ENCODE assay signal across 15 cellular contexts in genomic region chr3:39960515-39961403, GRCh38.
DNase-seq lines count a peak whose midpoint lies in the region; ATAC-seq and TF ChIP-seq lines count a peak whose summit lies in the region.
"Had no signal": no experiment of that assay in that cellular context is flagged by ENCODE, and none has a peak within 500 bp of the region (broad histone marks: within the 10 kb centered on the region; RNA-seq: fewer than 3 reads in every experiment).

No MANE protein-coding gene starts in this region.

- ATAC-seq in body of pancreas, result peak; percentile 47
- ATAC-seq in Right ventricle myocardium superior (ENCODE audit: poor library complexity), result peak; percentile 74
- ATAC-seq in GM21717 (IDR thresholded peaks at IDR 0.05; ENCODE audit: unreplicated experiment), result no peak
- ATAC-seq: SK-N-SH treated with all-trans-retinoic acid at 6 μM for 48 hours had no signal

- H3K4me3 ChIP-seq in Jurkat, Clone E6-1 (ENCODE audit: low read length), result no peak overlapping the region
- no peak overlapping the region for H3K4me3 ChIP-seq in body of pancreas
- H3K4me3 ChIP-seq in subcutaneous abdominal adipose tissue (ENCODE audit: low read depth in 1 of 5, low read length in 5 of 5), result peak overlapping the region in 1 of 5 donors; percentile 1
- no peak overlapping the region for H3K4me3 ChIP-seq in vagina

- no peak for TF ChIP-seq CTCF in body of pancreas (IDR thresholded peaks at IDR 0.05)
- TF ChIP-seq CTCF in vagina (IDR thresholded peaks at IDR 0.05), result no peak

- peak; percentile 81 for DNase-seq in Jurkat, Clone E6-1 (ENCODE audit: low read depth, low spot score)
- DNase-seq in body of pancreas (no peak), Right ventricle myocardium superior (no peak), vagina (ENCODE audit: extremely low spot score in 2 of 2) (no peak), NCI-H1694 (lab: John Stamatoyannopoulos, UW) (no peak)
- DNase-seq in activated naive CD4-positive, alpha-beta T cell treated with Interleukin-2 at 50 U/mL for 16 hours, result no peak
- DNase-seq: activated B cell treated with CpG ODN at 0.5 μM for 24 hours; amniotic stem cell; CD8-positive, alpha-beta memory T cell; NCI-H2081; stimulated activated naive CD4-positive, alpha-beta T cell treated with Interleukin-2 at 50 U/mL for 16 hours had no signal

- H3K4me1 ChIP-seq in body of pancreas, result peaks cover 29% of the 10 kb centered on the region
- H3K4me1 ChIP-seq in subcutaneous abdominal adipose tissue (ENCODE audit: control insufficient read depth in 5 of 5, insufficient read depth in 5 of 5, low read length in 5 of 5), result peaks cover 2 to 49% (median 40%) of the 10 kb centered on the region in 5 donors
- peaks cover 25% of the 10 kb centered on the region for H3K4me1 ChIP-seq in vagina

- intact Hi-C loops in body of pancreas (cut with DNase I), result no loop called here
- intact Hi-C loops in Right ventricle myocardium superior (cut with DNase I), result no loop called here
- intact Hi-C loops in vagina (cut with DNase I), result no loop called here

- TF ChIP-seq POLR2A in body of pancreas (IDR thresholded peaks at IDR 0.05) (no peak), vagina (IDR thresholded peaks at IDR 0.05) (no peak)

- no peaks in the 10 kb centered on the region for H3K27me3 ChIP-seq in body of pancreas
- H3K27me3 ChIP-seq in subcutaneous abdominal adipose tissue (ENCODE audit: control insufficient read depth in 5 of 5, insufficient read depth in 4 of 5, low read length in 5 of 5), result no peaks in the 10 kb centered on the region
- H3K27me3 ChIP-seq in vagina, result no peaks in the 10 kb centered on the region

- WGBS in body of pancreas, 2 donors, result 44 to 50% methylated on average over 6 of the region's 6 CpGs

- H3K9me3 ChIP-seq in body of pancreas (no peaks in the 10 kb centered on the region), subcutaneous abdominal adipose tissue (ENCODE audit: control insufficient read depth in 5 of 5, low read length in 5 of 5) (no peaks in the 10 kb centered on the region), vagina (no peaks in the 10 kb centered on the region)

- H3K27ac ChIP-seq in body of pancreas (peak overlapping the region in 3 of 4 donors; percentile 40 to 62 (median 59)), subcutaneous abdominal adipose tissue (ENCODE audit: low read depth, low read length) (peak overlapping the region; percentile 7), vagina (no peak overlapping the region)
- H3K27ac ChIP-seq: KMS-11 had no signal

- no peaks in the 10 kb centered on the region for H3K36me3 ChIP-seq in body of pancreas (replicated peaks in 1 of 2; ENCODE audit: insufficient read depth in 1 of 2, low read depth in 2 of 2)
- H3K36me3 ChIP-seq in subcutaneous abdominal adipose tissue (ENCODE audit: control insufficient read depth in 5 of 5, insufficient read depth in 5 of 5, low read length in 5 of 5), result no peaks in the 10 kb centered on the region
- no peaks in the 10 kb centered on the region for H3K36me3 ChIP-seq in vagina

- H3K9ac ChIP-seq in subcutaneous abdominal adipose tissue (ENCODE audit: low read length in 5 of 5), result no peak overlapping the region
- H3K9ac ChIP-seq: KMS-11 had no signal
